Comparison of ENCODE assay signal across 1 cellular context in genomic region chr7:43640679-43641078, GRCh38.
TF ChIP-seq lines count a peak whose summit lies in the region.

No MANE protein-coding gene starts in this region.

TF ChIP-seq in IMR-90, 13 proteins besides CTCF, POLR2A, EP300 and RAD21:
- TF ChIP-seq MAZ (IDR thresholded peaks at IDR 0.05; ENCODE audit: borderline replicate concordance, low read depth, low read length) (no peak), MXI1 (IDR thresholded peaks at IDR 0.05; ENCODE audit: borderline replicate concordance, low read depth, low read length) (no peak), BHLHE40 (IDR thresholded peaks at IDR 0.05; ENCODE audit: low read depth, low read length) (no peak), MAFK (IDR thresholded peaks at IDR 0.05; ENCODE audit: low read depth, low read length) (no peak), CHD1 (IDR thresholded peaks at IDR 0.05; ENCODE audit: low read depth, low read length) (no peak), CEBPB (IDR thresholded peaks at IDR 0.05; ENCODE audit: low read depth, low read length) (no peak), SMC3 (IDR thresholded peaks at IDR 0.05; ENCODE audit: low read depth, low read length) (no peak), FOS (IDR thresholded peaks at IDR 0.05; ENCODE audit: low read depth, low read length) (no peak), USF2 (IDR thresholded peaks at IDR 0.05; ENCODE audit: low read depth, low read length) (no peak), NFE2L2 (IDR thresholded peaks at IDR 0.05; ENCODE audit: low read depth, low read length) (no peak), ELK1 (IDR thresholded peaks at IDR 0.05; ENCODE audit: borderline replicate concordance, low read depth, low read length) (no peak), RFX5 (IDR thresholded peaks at IDR 0.05; ENCODE audit: low read depth, low read length) (no peak), RCOR1 (IDR thresholded peaks at IDR 0.05; ENCODE audit: insufficient replicate concordance, low read length) (no peak)
